ENCODE assay signal across 1 cellular context in genomic region chr12:75444444-75445136, GRCh38.
TF ChIP-seq lines count a peak whose summit lies in the region.

No MANE protein-coding gene starts in this region.

TF ChIP-seq in HepG2, 621 proteins besides CTCF, POLR2A, EP300 and RAD21 (continued from another document and continues in another):
- TF ChIP-seq PLSCR1 (CRISPR knock-in tag; IDR thresholded peaks at IDR 0.05; ENCODE audit: borderline replicate concordance), result no peak
- no peak for TF ChIP-seq ZBTB34 (CRISPR knock-in tag; IDR thresholded peaks at IDR 0.05)
- TF ChIP-seq ZSCAN9 (CRISPR knock-in tag; IDR thresholded peaks at IDR 0.05; ENCODE audit: borderline replicate concordance), result no peak
- TF ChIP-seq AGO2 (optimal IDR thresholded peaks at IDR 0.05; ENCODE audit: low read depth, low read length), result no peak
- no peak for TF ChIP-seq KAT8 (CRISPR knock-in tag; IDR thresholded peaks at IDR 0.05)
- TF ChIP-seq TBX2 (CRISPR knock-in tag; IDR thresholded peaks at IDR 0.05; ENCODE audit: borderline replicate concordance), result peak; percentile 23; the same call in 1 of the 2 replicates
- TF ChIP-seq HBP1 (CRISPR knock-in tag; IDR thresholded peaks at IDR 0.05; ENCODE audit: low read depth), result no peak
- no peak for TF ChIP-seq CBX5 (CRISPR knock-in tag; IDR thresholded peaks at IDR 0.05; ENCODE audit: borderline replicate concordance)
- no peak for TF ChIP-seq ZNF883 (CRISPR knock-in tag; IDR thresholded peaks at IDR 0.05; ENCODE audit: not compliant biosample characterization)
- peak; percentile 19; the same call in 1 of the 2 replicates for TF ChIP-seq ETV5 (CRISPR knock-in tag; IDR thresholded peaks at IDR 0.05; ENCODE audit: borderline replicate concordance)
- no peak for TF ChIP-seq PPARG (CRISPR knock-in tag; conservative IDR thresholded peaks at IDR 0.05)
- TF ChIP-seq TFE3 (CRISPR knock-in tag; IDR thresholded peaks at IDR 0.05), result no peak
- TF ChIP-seq CENPBD1 (CRISPR knock-in tag; IDR thresholded peaks at IDR 0.05; ENCODE audit: borderline replicate concordance, low read depth), result no peak
- 0 out of 2 replicates have a peak, but pooled peaks have one; percentile 9 for TF ChIP-seq KLF12 (CRISPR knock-in tag; IDR thresholded peaks at IDR 0.05; ENCODE audit: borderline replicate concordance)
- no peak for TF ChIP-seq SRSF1 (optimal IDR thresholded peaks at IDR 0.05; ENCODE audit: low read depth, low read length)
- peak; percentile 32; the same call in 1 of the 2 replicates for TF ChIP-seq BRD4 (CRISPR knock-in tag; IDR thresholded peaks at IDR 0.05)
- peak; percentile 89 for TF ChIP-seq RARA (CRISPR knock-in tag; IDR thresholded peaks at IDR 0.05)
- no peak for TF ChIP-seq RELA (CRISPR knock-in tag; IDR thresholded peaks at IDR 0.05)
- no peak for TF ChIP-seq ZFP36L2 (CRISPR knock-in tag; IDR thresholded peaks at IDR 0.05)
- 0 out of 2 replicates have a peak, but pooled peaks have one; percentile 38 for TF ChIP-seq MEIS1 (CRISPR knock-in tag; IDR thresholded peaks at IDR 0.05; ENCODE audit: borderline replicate concordance)
- peak; percentile 57; the same call in 1 of the 2 replicates for TF ChIP-seq SOX5 (CRISPR knock-in tag; IDR thresholded peaks at IDR 0.05; ENCODE audit: borderline replicate concordance)
- 0 out of 2 replicates have a peak, but pooled peaks have one; percentile 42 for TF ChIP-seq HOXD1 (CRISPR knock-in tag; IDR thresholded peaks at IDR 0.05)
- TF ChIP-seq YY1 (IDR thresholded peaks at IDR 0.05; ENCODE audit: insufficient read depth, insufficient replicate concordance, low read depth, low read length), result no peak
- no peak for TF ChIP-seq TCF7L2 (IDR thresholded peaks at IDR 0.05; ENCODE audit: low read depth, low read length)
- TF ChIP-seq E2F2 (CRISPR knock-in tag; IDR thresholded peaks at IDR 0.05; ENCODE audit: borderline replicate concordance), result no peak
- no peak for TF ChIP-seq CENPX (CRISPR knock-in tag; IDR thresholded peaks at IDR 0.05)
- TF ChIP-seq LRRFIP1 (CRISPR knock-in tag; conservative IDR thresholded peaks at IDR 0.05), result no peak
- TF ChIP-seq ZNF124 (CRISPR knock-in tag; IDR thresholded peaks at IDR 0.05), result no peak
- TF ChIP-seq ZNF782 (CRISPR knock-in tag; IDR thresholded peaks at IDR 0.05; ENCODE audit: borderline replicate concordance), result no peak
- no peak for TF ChIP-seq ZFP82 (CRISPR knock-in tag; IDR thresholded peaks at IDR 0.05; ENCODE audit: borderline replicate concordance)
- no peak for TF ChIP-seq ZNF3 (CRISPR knock-in tag; IDR thresholded peaks at IDR 0.05)
- no peak for TF ChIP-seq ZXDC (CRISPR knock-in tag; IDR thresholded peaks at IDR 0.05)
- no peak for TF ChIP-seq ZBTB21 (CRISPR knock-in tag; IDR thresholded peaks at IDR 0.05)
- no peak for TF ChIP-seq GTF3A (CRISPR knock-in tag; conservative IDR thresholded peaks at IDR 0.05)
- TF ChIP-seq HINFP (CRISPR knock-in tag; IDR thresholded peaks at IDR 0.05; ENCODE audit: low read depth), result no peak
- TF ChIP-seq SOX6 (IDR thresholded peaks at IDR 0.05), result no peak
- peak; percentile 53; the same call in 1 of the 2 replicates for TF ChIP-seq SOX6 (CRISPR knock-in tag; IDR thresholded peaks at IDR 0.05)
- TF ChIP-seq ARID5B (CRISPR knock-in tag; IDR thresholded peaks at IDR 0.05), result peak; percentile 58; the same call in 1 of the 2 replicates
- TF ChIP-seq PRPF4 (IDR thresholded peaks at IDR 0.05; ENCODE audit: low read depth, low read length, poor library complexity, severe bottlenecking), result no peak
- TF ChIP-seq FOXO1 (CRISPR knock-in tag; IDR thresholded peaks at IDR 0.05), result no peak
